1 cellular context compared by ENCODE assay signal in genomic region chr9:131013771-131014676, GRCh38.
TF ChIP-seq lines count a peak whose summit lies in the region.

No MANE protein-coding gene starts in this region.

TF ChIP-seq in H1, 55 proteins besides CTCF, POLR2A, EP300 and RAD21:
- TF ChIP-seq RFX5 (IDR thresholded peaks at IDR 0.05; ENCODE audit: borderline replicate concordance, low read depth, low read length) (no peak), ATF2 (IDR thresholded peaks at IDR 0.05; ENCODE audit: low read length) (no peak), GABPA (IDR thresholded peaks at IDR 0.05; ENCODE audit: borderline replicate concordance, insufficient read depth, low read length) (no peak), EZH2 (IDR thresholded peaks at IDR 0.05; ENCODE audit: low read depth, low read length, severe bottlenecking) (no peak), SIN3A (conservative IDR thresholded peaks at IDR 0.05 in 1 of 2, IDR thresholded peaks at IDR 0.05 in 1 of 2; ENCODE audit: low read depth in 1 of 2, low read length in 2 of 2) (no peak), TCF12 (IDR thresholded peaks at IDR 0.05; ENCODE audit: low read depth, low read length) (no peak), ATF3 (IDR thresholded peaks at IDR 0.05; ENCODE audit: insufficient read depth, low read depth, low read length) (no peak), YY1 (IDR thresholded peaks at IDR 0.05; ENCODE audit: low read depth, low read length) (no peak), JUN (IDR thresholded peaks at IDR 0.05; ENCODE audit: low read depth, low read length) (no peak), CBX5 (IDR thresholded peaks at IDR 0.05; ENCODE audit: low read depth, low read length) (no peak), SUZ12 (IDR thresholded peaks at IDR 0.05; ENCODE audit: low read length) (no peak)
